In genomic region chr18:1668284-1668683, GRCh38 we compare ENCODE assay signal across 18 cellular contexts.
A peak's percentile ranks its signal among the peaks of the same experiment; 100 is the strongest.
DNase-seq lines count a peak whose midpoint lies in the region; ATAC-seq, FAIRE-seq and TF ChIP-seq lines count a peak whose summit lies in the region.
"Had no signal": no experiment of that assay in that cellular context is flagged by ENCODE, and none has a peak within 500 bp of the region (broad histone marks: within the 10 kb centered on the region; RNA-seq: fewer than 3 reads in every experiment).

No MANE protein-coding gene starts in this region.

- H3K36me3 Mint-ChIP-seq in Caco-2 (ENCODE audit: insufficient read depth, unreplicated experiment) = no peaks in the 10 kb centered on the region
- H3K36me3 Mint-ChIP-seq: CD4-positive, alpha-beta memory T cell had no signal

- H3K4me3 Mint-ChIP-seq in Caco-2 (ENCODE audit: unreplicated experiment) = no peak overlapping the region
- H3K4me3 Mint-ChIP-seq: CD4-positive, alpha-beta memory T cell; HFFc6 had no signal

- CTCF ChIA-PET in Caco-2 (lab: Charles Lee) = no interaction called here

- POLR2A ChIA-PET in Caco-2 (lab: Charles Lee) = no interaction called here

- TF ChIP-seq CTCF in left ventricle myocardium inferior (IDR thresholded peaks at IDR 0.05; ENCODE audit: borderline replicate concordance) (no peak), Caco-2 (IDR thresholded peaks at IDR 0.05; ENCODE audit: insufficient read depth in 1 of 2, low read depth in 1 of 2, low read length in 1 of 2, severe bottlenecking in 1 of 2, unreplicated experiment in 1 of 2) (no peak)

- H3K27me3 Mint-ChIP-seq in Caco-2 (ENCODE audit: insufficient read depth, unreplicated experiment) = no peaks in the 10 kb centered on the region
- H3K27me3 Mint-ChIP-seq: CD4-positive, alpha-beta memory T cell had no signal

- H3K9me3 ChIP-seq in left ventricle myocardium inferior (replicated peaks) (peaks cover 24% of the 10 kb centered on the region), right cardiac atrium (ENCODE audit: control insufficient read depth, low read length) (no peaks in the 10 kb centered on the region), Caco-2 (peaks cover 4% of the 10 kb centered on the region; the same call in 1 of the 2 replicates)
- H3K9me3 ChIP-seq: HAP-1 had no signal

- H3K4me1 ChIP-seq in left ventricle myocardium inferior (peaks cover 37% of the 10 kb centered on the region), right cardiac atrium (ENCODE audit: control insufficient read depth, insufficient read depth, low read length) (no peaks in the 10 kb centered on the region), Caco-2 (no peaks in the 10 kb centered on the region)
- H3K4me1 ChIP-seq: HAP-1 had no signal

- BruUV-seq in Caco-2 (replicated peaks; lab: Mats Ljungman, UMichigan) = no TSS peak

- no peaks in the 10 kb centered on the region for H3K36me3 ChIP-seq in left ventricle myocardium inferior
- H3K36me3 ChIP-seq in Caco-2 (ENCODE audit: control insufficient read depth, insufficient read depth, low read length) = no peaks in the 10 kb centered on the region
- H3K36me3 ChIP-seq: HAP-1 had no signal

- H3K9me3 Mint-ChIP-seq in Caco-2 (ENCODE audit: unreplicated experiment) = no peaks in the 10 kb centered on the region

- peak; percentile 93 for ATAC-seq in Right ventricle myocardium superior (ENCODE audit: poor library complexity)
- peak; percentile 64 to 72 for ATAC-seq in right cardiac atrium

- no peak overlapping the region for H3K27ac Mint-ChIP-seq in Caco-2 (ENCODE audit: unreplicated experiment)
- H3K27ac Mint-ChIP-seq: CD4-positive, alpha-beta memory T cell; HFFc6 had no signal

- no peaks in the 10 kb centered on the region for H3K27me3 ChIP-seq in left ventricle myocardium inferior (ENCODE audit: low read depth)
- H3K27me3 ChIP-seq in right cardiac atrium (ENCODE audit: control insufficient read depth, insufficient read depth) = no peaks in the 10 kb centered on the region
- no peaks in the 10 kb centered on the region for H3K27me3 ChIP-seq in Caco-2 (replicated peaks; ENCODE audit: control insufficient read depth, insufficient read depth, low read length)

- WGBS in right cardiac atrium = 31% methylated on average over 4 of the region's 4 CpGs

- H3K27ac ChIP-seq in left ventricle myocardium inferior (replicated peaks) (peak overlapping the region; percentile 78), right cardiac atrium (ENCODE audit: low read length) (no peak overlapping the region)

- no peaks in the 10 kb centered on the region for H3K4me1 Mint-ChIP-seq in Caco-2 (ENCODE audit: low read depth, unreplicated experiment)
- H3K4me1 Mint-ChIP-seq: CD4-positive, alpha-beta memory T cell had no signal

- intact Hi-C loops in Right ventricle myocardium superior (cut with DNase I) = loop anchor here (5.0 kb wide), 1 partner anchor 109 kb away; no protein-coding TSS in a partner anchor
- intact Hi-C loops in cardiac septum (cut with DNase I) = no loop called here
- intact Hi-C loops in left ventricle myocardium inferior (cut with micrococcal nuclease) = no loop called here
- intact Hi-C loops in right cardiac atrium (cut with DNase I) = no loop called here
- intact Hi-C loops in Caco-2 (cut with micrococcal nuclease; ENCODE audit: unreplicated experiment) = loop anchor here (10.0 kb wide), 2 partner anchors 417 to 877 kb away; no protein-coding TSS in a partner anchor

- peak; percentile 91 for FAIRE-seq in urothelium cell line (lab: Jason Lieb, UNC)
- FAIRE-seq: G401.6, GM12892, H54 had no signal

- DNase-seq in Right ventricle myocardium superior (no peak), cardiac septum (ENCODE audit: low spot score) (no peak), left ventricle myocardium inferior (no peak), right cardiac atrium (no peak), urothelium cell line (ENCODE audit: low spot score) (no peak), Caco-2 (no peak), NCI-H2196 treated with DMSO at 0.1 percent for 48 hours (lab: John Stamatoyannopoulos, UW; ENCODE audit: unreplicated experiment) (no peak)
- DNase-seq: C1 segment of cervical spinal cord; CD4-positive, alpha-beta memory T cell; COR-L47; DMS153; DND-41; GOT3; HFFc6 had no signal

- H3K4me3 ChIP-seq in left ventricle myocardium inferior (no peak overlapping the region), right cardiac atrium (ENCODE audit: low read length) (no peak overlapping the region), Caco-2 (ENCODE audit: low read depth, low read length) (no peak overlapping the region)
- H3K4me3 ChIP-seq: HAP-1 had no signal

Comparison
In these comparisons a context has a peak if more than half of its experiments do, and no peak if none do; other contexts are left out.
1. intact Hi-C loops: an anchor here in Right ventricle myocardium superior (5.0 kb wide) and Caco-2 (10.0 kb wide); none called in cardiac septum, left ventricle myocardium inferior and right cardiac atrium.